Comparison of ENCODE assay signal across 17 cellular contexts in the genomic region with DNA sequence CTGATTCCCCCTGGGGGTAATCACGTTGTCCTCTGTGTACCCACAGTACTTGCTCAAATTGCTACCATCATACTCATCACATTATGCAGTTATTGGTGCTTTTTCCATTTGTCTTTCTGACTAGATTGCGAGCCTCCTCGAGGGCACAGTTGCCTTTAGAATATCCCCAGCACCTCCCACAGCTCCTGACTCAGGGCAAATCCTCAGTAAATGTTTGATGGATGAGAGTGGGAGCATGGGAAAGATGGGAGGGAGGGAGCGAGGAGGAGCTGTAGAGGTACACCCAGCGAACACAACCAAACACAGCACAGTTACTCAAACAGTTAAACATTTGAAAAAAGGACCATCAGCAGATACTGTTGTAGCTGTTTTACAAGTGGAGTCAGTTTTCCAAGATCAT. TPM values are rescaled to one million over a fixed set of nuclear protein-coding genes. Genes with fewer than 3 reads are reported as not detected.
"Had no signal": no experiment of that assay in that cellular context is flagged by ENCODE, and none has a peak within 500 bp of the region (broad histone marks: within the 10 kb centered on the region; RNA-seq: fewer than 3 reads in every experiment).

No MANE protein-coding gene starts in this region.

- H3K4me3 Mint-ChIP-seq: activated B cell treated with CpG ODN at 0.5 μM for 24 hours; brain; dendritic cell treated with granulocyte-macrophage colony-stimulating factor and Interleukin-4, amounts not matched to agents 40 ng/mL and 50 ng/mL, for 4 days had no signal

- H3K4me1 ChIP-seq: parathyroid adenoma had no signal

- H3K36me3 ChIP-seq: transverse colon had no signal

- H3K79me2 ChIP-seq: parathyroid adenoma had no signal

- FAIRE-seq: small intestine, TTC549 had no signal

- H3K27ac Mint-ChIP-seq: activated B cell treated with CpG ODN at 0.5 μM for 24 hours; activated naive CD4-positive, alpha-beta T cell treated with anti-CD3 and anti-CD28 coated beads, Interleukin-2, amount 50 U/mL, for 72 hours; dendritic cell treated with granulocyte-macrophage colony-stimulating factor and Interleukin-4, amounts not matched to agents 40 ng/mL and 50 ng/mL, for 4 days had no signal

- H3K36me3 Mint-ChIP-seq: activated naive CD4-positive, alpha-beta T cell treated with anti-CD3 and anti-CD28 coated beads, Interleukin-2, amount 50 U/mL, for 72 hours; brain had no signal

- ATAC-seq: activated naive CD4-positive, alpha-beta T cell treated with anti-CD3 and anti-CD28 coated beads, Interleukin-2, amount 50 U/mL, for 72 hours; esophagus mucosa; left colon; SK-N-SH treated with all-trans-retinoic acid at 6 μM for 48 hours had no signal

- H3K9ac ChIP-seq: parathyroid adenoma had no signal

- H2AFZ ChIP-seq: parathyroid adenoma had no signal

- H3K27me3 ChIP-seq: transverse colon had no signal

- H3K4me3 ChIP-seq: transverse colon had no signal

- H3K27me3 Mint-ChIP-seq: activated B cell treated with CpG ODN at 0.5 μM for 24 hours; dendritic cell treated with granulocyte-macrophage colony-stimulating factor and Interleukin-4, amounts not matched to agents 40 ng/mL and 50 ng/mL, for 4 days had no signal

- H3K9me3 Mint-ChIP-seq: activated B cell treated with CpG ODN at 0.5 μM for 24 hours; activated naive CD4-positive, alpha-beta T cell treated with anti-CD3 and anti-CD28 coated beads, Interleukin-2, amount 50 U/mL, for 72 hours; dendritic cell treated with granulocyte-macrophage colony-stimulating factor and Interleukin-4, amounts not matched to agents 40 ng/mL and 50 ng/mL, for 4 days had no signal

- H3K9me3 ChIP-seq: transverse colon had no signal

- DNase-seq: activated B cell treated with CpG ODN at 0.5 μM for 24 hours; activated CD4-positive, alpha-beta T cell treated with anti-CD3 and anti-CD28 coated beads, Interleukin-2, amount 50 U/mL, for 1 hour; activated effector memory CD4-positive, alpha-beta T cell treated with Interleukin-2 at 50 U/mL for 16 hours; amygdala; cerebellar nuclear complex; left colon; small intestine; transverse colon had no signal

- H3K27ac ChIP-seq: parathyroid adenoma, transverse colon had no signal

RNA-seq across cellular contexts. Expression of gene SIDT1, which starts 27.9 kb away (rescaled TPM):
- total RNA-seq: fibroblast of villous mesenchyme, lung microvascular endothelial cell had no signal
